ENCODE assay signal across 12 cellular contexts in the genomic region with DNA sequence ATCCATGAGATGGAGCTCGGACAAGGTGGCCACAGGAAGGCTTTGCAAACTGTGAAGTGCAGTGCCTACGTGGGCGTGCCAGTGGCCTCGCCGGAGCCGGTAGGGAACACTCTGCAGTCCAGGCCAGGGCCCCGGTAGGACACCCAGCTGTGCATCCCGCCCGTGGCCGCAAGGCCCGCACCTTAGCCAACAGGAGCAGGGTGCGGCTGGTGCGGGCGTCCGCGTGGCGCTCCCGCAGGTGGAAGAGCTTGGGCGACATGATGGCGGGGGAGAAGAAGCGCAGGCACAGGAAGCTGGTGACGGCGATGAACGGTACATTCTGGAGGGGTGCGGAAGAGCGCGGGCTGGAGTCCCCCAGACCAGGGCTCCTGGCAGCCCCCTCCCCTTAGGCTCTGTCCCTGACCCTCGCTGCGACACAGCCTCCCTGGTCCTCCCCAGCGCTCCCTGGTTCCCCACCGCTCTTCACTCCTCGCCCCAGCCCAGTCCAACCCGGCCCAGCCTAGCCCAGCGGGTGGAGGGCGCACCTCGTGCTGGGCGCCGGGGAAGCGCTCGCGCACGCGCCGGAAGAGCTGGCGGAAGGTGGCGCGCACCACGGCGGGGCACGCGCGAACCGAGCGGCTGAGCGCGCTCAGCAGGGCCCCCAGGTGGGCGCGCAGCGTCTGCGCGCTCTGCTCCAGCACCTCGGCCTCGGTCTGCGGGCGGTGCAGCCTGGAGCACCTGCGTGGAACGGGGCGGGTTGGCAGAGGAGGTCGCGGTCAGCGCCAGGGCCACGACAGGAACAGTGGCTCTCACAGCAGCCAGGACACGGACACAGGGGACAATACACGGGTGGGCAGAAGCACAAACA. TPM values are rescaled to one million over a fixed set of nuclear protein-coding genes. Genes with fewer than 3 reads are reported as not detected.
A peak's percentile ranks its signal among the peaks of the same experiment; 100 is the strongest.
DNase-seq lines count a peak whose midpoint lies in the region; ATAC-seq and TF ChIP-seq lines count a peak whose summit lies in the region.
"Not testable (repeated sequence)": the region's sequence is repeated elsewhere in the genome, so short reads cannot be mapped to it uniquely, and the experiment has no call there.
"Had no signal": no experiment of that assay in that cellular context is flagged by ENCODE, and none has a peak within 500 bp of the region (broad histone marks: within the 10 kb centered on the region; RNA-seq: fewer than 3 reads in every experiment).

No MANE protein-coding gene starts in this region.

- DNase-seq in CD8-positive, alpha-beta T cell: peak in 2 of 7 experiments; percentile 1 to 13
- peak; percentile 51 for DNase-seq in activated CD4-positive, alpha-beta T cell treated with anti-CD3 and anti-CD28 coated beads, Interleukin-2, amount 10 ng/mL, durations not matched to agents 7 days and 5 days
- DNase-seq in left cardiac atrium: not testable (repeated sequence)
- peak; percentile 15 for DNase-seq in stimulated activated CD4-positive, alpha-beta T cell treated with anti-CD3 and anti-CD28 coated beads, Interleukin-4, amount 100 ng/mL, for 1 hour

- H3K4me3 ChIP-seq in CD8-positive, alpha-beta T cell (ENCODE audit: low read depth, low read length): not testable (repeated sequence)

- not testable (repeated sequence) for H3K27ac ChIP-seq in CD8-positive, alpha-beta T cell (ENCODE audit: low read depth, low read length)

- H3K4me3 Mint-ChIP-seq in CD8-positive, alpha-beta T cell: not testable (repeated sequence)
- peak overlapping the region; percentile 70 for H3K4me3 Mint-ChIP-seq in activated CD4-positive, alpha-beta T cell treated with anti-CD3 and anti-CD28 coated beads, Interleukin-2, amount 10 ng/mL, durations not matched to agents 7 days and 5 days

- not testable (repeated sequence) for H3K9me3 ChIP-seq in CD8-positive, alpha-beta T cell (ENCODE audit: low read length)

- not testable (repeated sequence) for H3K27me3 Mint-ChIP-seq in CD8-positive, alpha-beta T cell (ENCODE audit: low read depth); activated CD4-positive, alpha-beta T cell treated with anti-CD3 and anti-CD28 coated beads, Interleukin-2, amount 10 ng/mL, durations not matched to agents 7 days and 5 days

- not testable (repeated sequence) for H3K4me1 Mint-ChIP-seq in CD8-positive, alpha-beta T cell (ENCODE audit: low read depth); activated CD4-positive, alpha-beta T cell treated with anti-CD3 and anti-CD28 coated beads, Interleukin-2, amount 10 ng/mL, durations not matched to agents 7 days and 5 days

- not testable (repeated sequence) for H3K36me3 Mint-ChIP-seq in CD8-positive, alpha-beta T cell; activated CD4-positive, alpha-beta T cell treated with anti-CD3 and anti-CD28 coated beads, Interleukin-2, amount 10 ng/mL, durations not matched to agents 7 days and 5 days (ENCODE audit: low read depth)

- H3K9me3 Mint-ChIP-seq in CD8-positive, alpha-beta T cell; activated CD4-positive, alpha-beta T cell treated with anti-CD3 and anti-CD28 coated beads, Interleukin-2, amount 10 ng/mL, durations not matched to agents 7 days and 5 days: not testable (repeated sequence)

- POLR2A ChIA-PET in CD8-positive, alpha-beta T cell (lab: Charles Lee); activated CD4-positive, alpha-beta T cell treated with anti-CD3 and anti-CD28 coated beads, Interleukin-2, amount 10 ng/mL, durations not matched to agents 7 days and 5 days (lab: Charles Lee): not testable (repeated sequence)

- not testable (repeated sequence) for TF ChIP-seq CTCF in CD8-positive, alpha-beta T cell (IDR thresholded peaks at IDR 0.05)

- H3K4me1 ChIP-seq in CD8-positive, alpha-beta T cell (ENCODE audit: insufficient read depth, low read length): not testable (repeated sequence)

- H3K36me3 ChIP-seq in CD8-positive, alpha-beta T cell (ENCODE audit: insufficient read depth, low read length): not testable (repeated sequence)

- H3K27ac Mint-ChIP-seq in CD8-positive, alpha-beta T cell: not testable (repeated sequence)
- H3K27ac Mint-ChIP-seq in activated CD4-positive, alpha-beta T cell treated with anti-CD3 and anti-CD28 coated beads, Interleukin-2, amount 10 ng/mL, durations not matched to agents 7 days and 5 days: peak overlapping the region; percentile 90

- peak; percentile 72 for ATAC-seq in CD8-positive, alpha-beta T cell
- peak; percentile 69 for ATAC-seq in GM19043 (IDR thresholded peaks at IDR 0.05; ENCODE audit: low read depth, unreplicated experiment)
- peak; percentile 72 for ATAC-seq in GM21723 (IDR thresholded peaks at IDR 0.05; ENCODE audit: unreplicated experiment)
- ATAC-seq in HG02981 (IDR thresholded peaks at IDR 0.05; ENCODE audit: unreplicated experiment): peak; percentile 68
- ATAC-seq in HG03558 (IDR thresholded peaks at IDR 0.05; ENCODE audit: extremely low read depth, unreplicated experiment): peak; percentile 39
- peak; percentile 39 to 53 for ATAC-seq in left cardiac atrium

- intact Hi-C loops in CD8-positive, alpha-beta T cell (cut with DNase I, micrococcal nuclease); left cardiac atrium (cut with DNase I): not testable (repeated sequence)

- H3K27me3 ChIP-seq in CD8-positive, alpha-beta T cell (ENCODE audit: insufficient read depth, low read length): not testable (repeated sequence)

- CTCF ChIA-PET in CD8-positive, alpha-beta T cell (lab: Charles Lee); activated CD4-positive, alpha-beta T cell treated with anti-CD3 and anti-CD28 coated beads, Interleukin-2, amount 10 ng/mL, durations not matched to agents 7 days and 5 days (lab: Charles Lee): not testable (repeated sequence)

RNA-seq across cellular contexts. Expression of a gene that starts 18.2 kb away (rescaled TPM):
- total RNA-seq in CD8-positive, alpha-beta T cell: 10 to 100 TPM; 22.9 to 24.8 TPM
- 10 to 100 TPM; 36.6 to 37.4 TPM for total RNA-seq in activated CD4-positive, alpha-beta T cell treated with anti-CD3 and anti-CD28 coated beads, Interleukin-2, amount 10 ng/mL, durations not matched to agents 7 days and 5 days
- total RNA-seq in left cardiac atrium: 1 to 10 TPM; 1.9 to 4.2 TPM

RNA-seq across cellular contexts. Expression of a gene that starts 39.5 kb away (rescaled TPM):
- total RNA-seq in CD8-positive, alpha-beta T cell: not detected
- not detected for total RNA-seq in activated CD4-positive, alpha-beta T cell treated with anti-CD3 and anti-CD28 coated beads, Interleukin-2, amount 10 ng/mL, durations not matched to agents 7 days and 5 days
- not detected for total RNA-seq in left cardiac atrium
- total RNA-seq: activated CD4-positive, alpha-beta memory T cell treated with anti-CD3 and anti-CD28 coated beads for 36 hours; bronchial epithelial cell; HT1080; urinary bladder had no signal

RNA-seq across cellular contexts. Expression of a gene that starts 47.1 kb away (rescaled TPM):
- 10 to 100 TPM; 42.2 to 50.1 TPM for total RNA-seq in CD8-positive, alpha-beta T cell
- total RNA-seq in activated CD4-positive, alpha-beta T cell treated with anti-CD3 and anti-CD28 coated beads, Interleukin-2, amount 10 ng/mL, durations not matched to agents 7 days and 5 days: 1 to 10 TPM in 1 of 2 experiments, not detected in 1; 9.4 TPM
- 10 to 100 TPM in 1 of 2 donors, 1 to 10 TPM in 1; 8.3 to 19.2 TPM for total RNA-seq in left cardiac atrium

RNA-seq across cellular contexts. Expression of a gene that starts 59.1 kb away (rescaled TPM):
- total RNA-seq in CD8-positive, alpha-beta T cell: 1 to 10 TPM; 1.6 to 1.7 TPM
- 1 to 10 TPM; 8.3 to 8.4 TPM for total RNA-seq in activated CD4-positive, alpha-beta T cell treated with anti-CD3 and anti-CD28 coated beads, Interleukin-2, amount 10 ng/mL, durations not matched to agents 7 days and 5 days
- 1 to 10 TPM; 4.4 to 4.5 TPM for total RNA-seq in left cardiac atrium

Comparison
In these comparisons a context has a peak if more than half of its experiments do, and no peak if none do; other contexts are left out.
1. RNA of a gene that starts 18.2 kb away (total RNA-seq): 36.6 to 37.4 TPM in activated CD4-positive, alpha-beta T cell treated with anti-CD3 and anti-CD28 coated beads, Interleukin-2, amount 10 ng/mL, durations not matched to agents 7 days and 5 days and 22.9 to 24.8 TPM in CD8-positive, alpha-beta T cell; 1.9 to 4.2 TPM in left cardiac atrium; every median in the first group is over 4 times any median in the second.
2. Peak in every context shown above with its lines, with median percentiles within 50 percentile points of each other: ATAC-seq.